ENCODE assay signal across 9 cellular contexts in genomic region chr17:79024901-79025737, GRCh38. TPM values are rescaled to one million over a fixed set of nuclear protein-coding genes. Genes with fewer than 3 reads are reported as not detected.
DNase-seq lines count a peak whose midpoint lies in the region; FAIRE-seq and TF ChIP-seq lines count a peak whose summit lies in the region.
"Had no signal": no experiment of that assay in that cellular context is flagged by ENCODE, and none has a peak within 500 bp of the region (broad histone marks: within the 10 kb centered on the region; RNA-seq: fewer than 3 reads in every experiment).

No MANE protein-coding gene starts in this region.

- H3K27me3 Mint-ChIP-seq in nephron progenitor cell (ENCODE audit: low read depth, poor library complexity), result peaks cover 100% of the 10 kb centered on the region

- no peak for FAIRE-seq in D721Med (lab: Jason Lieb, UNC)

- H3K36me3 Mint-ChIP-seq in nephron progenitor cell (ENCODE audit: low read depth), result no peaks in the 10 kb centered on the region

- intact Hi-C loops in esophagus squamous epithelium (cut with DNase I), result no loop called here

- TF ChIP-seq CTCF in BE2C (IDR thresholded peaks at IDR 0.05; ENCODE audit: low read depth, low read length), result no peak
- no peak for TF ChIP-seq CTCF in esophagus squamous epithelium (IDR thresholded peaks at IDR 0.05)
- TF ChIP-seq CTCF in nephron progenitor cell (IDR thresholded peaks at IDR 0.05), result no peak
- TF ChIP-seq CTCF in D721Med (IDR thresholded peaks at IDR 0.05; ENCODE audit: insufficient read depth, missing control alignments), result no peak

- DNase-seq in BE2C, result no peak
- DNase-seq in M059J (ENCODE audit: low read depth), result peak; percentile 24
- no peak for DNase-seq in esophagus squamous epithelium (lab: John Stamatoyannopoulos, UW)
- DNase-seq in nephron progenitor cell, result no peak
- no peak for DNase-seq in caudate nucleus (lab: John Stamatoyannopoulos, UW)
- no peak for DNase-seq in D721Med (ENCODE audit: insufficient read length, low spot score)
- DNase-seq in NOMO-1 treated with dmso at 0.1 percent for 144 hours (lab: John Stamatoyannopoulos, UW; ENCODE audit: unreplicated experiment), result no peak
- DNase-seq in C1 segment of cervical spinal cord (lab: John Stamatoyannopoulos, UW), result no peak

- peaks cover 36% of the 10 kb centered on the region for H3K4me1 Mint-ChIP-seq in nephron progenitor cell

- peaks cover 18% of the 10 kb centered on the region for H3K27me3 ChIP-seq in BE2C
- H3K27me3 ChIP-seq in esophagus squamous epithelium, result peaks cover 0 to 80% (median 0%) of the 10 kb centered on the region in 4 donors

- WGBS in esophagus squamous epithelium, 2 donors, result 50 to 69% methylated on average over 2 to 10 of the region's 31 CpGs

- TF ChIP-seq POLR2A in esophagus squamous epithelium (IDR thresholded peaks at IDR 0.05), result no peak

- H3K4me1 ChIP-seq in BE2C, result peaks cover 20% of the 10 kb centered on the region
- peaks cover 35 to 93% (median 57%) of the 10 kb centered on the region in 3 donors for H3K4me1 ChIP-seq in esophagus squamous epithelium

- no peaks in the 10 kb centered on the region for H3K9me3 ChIP-seq in BE2C
- no peaks in the 10 kb centered on the region for H3K9me3 ChIP-seq in esophagus squamous epithelium
- H3K9me3 ChIP-seq: left lung had no signal

- H3K36me3 ChIP-seq in BE2C (no peaks in the 10 kb centered on the region), esophagus squamous epithelium (no peaks in the 10 kb centered on the region)
- H3K36me3 ChIP-seq: left lung had no signal

- H3K27ac Mint-ChIP-seq in nephron progenitor cell, result no peak overlapping the region

- H3K9me3 Mint-ChIP-seq in nephron progenitor cell, result no peaks in the 10 kb centered on the region

- H3K4me3 ChIP-seq in BE2C (ENCODE audit: low read depth, low read length), result peak overlapping the region; percentile 63
- H3K4me3 ChIP-seq in esophagus squamous epithelium, result peak overlapping the region; percentile 34 to 71 (median 54)

- H3K4me3 Mint-ChIP-seq in nephron progenitor cell, result peak overlapping the region; percentile 73

- H3K27ac ChIP-seq in esophagus squamous epithelium (peak overlapping the region; percentile 52 to 80 (median 74)), caudate nucleus (ENCODE audit: low read depth, low read length) (no peak overlapping the region)

RNA-seq across cellular contexts. Expression of gene C1QTNF1, which starts 1.1 kb away (rescaled TPM):
- polyA plus RNA-seq in BE2C (2012; ENCODE audit: insufficient read depth, insufficient read length, low read depth), result 11.1 TPM
- 4.5 and 7.0 TPM in 2 replicates for total RNA-seq in M059J (2014; rRNA removed; shearing (Covaris generic))
- 10 to 100 TPM in 2 of 4 donors, 1 to 10 TPM in 2; 2.7 to 20.4 (median 6.8) TPM for total RNA-seq in esophagus squamous epithelium

RNA-seq across cellular contexts. Expression of gene CANT1, which starts 15.6 kb away (rescaled TPM):
- 99.6 TPM for polyA plus RNA-seq in BE2C (2012; ENCODE audit: insufficient read depth, insufficient read length, low read depth)
- 70.5 and 85.3 TPM in 2 replicates for total RNA-seq in M059J (2014; rRNA removed; shearing (Covaris generic))
- total RNA-seq in esophagus squamous epithelium, result 10 to 100 TPM; 36.2 to 58.8 (median 38.3) TPM

RNA-seq across cellular contexts. Expression of gene LGALS3BP, which starts 45.4 kb away (rescaled TPM):
- polyA plus RNA-seq in BE2C (2012; ENCODE audit: insufficient read depth, insufficient read length, low read depth), result 544 TPM
- total RNA-seq in M059J (2014; rRNA removed; shearing (Covaris generic)), result 787 and 1,162 TPM in 2 replicates
- total RNA-seq in esophagus squamous epithelium, result 100 to 1,000 TPM; 172 to 414 (median 262) TPM

RNA-seq across cellular contexts. Expression of gene ENGASE, which starts 49.5 kb away (rescaled TPM):
- polyA plus RNA-seq in BE2C (2012; ENCODE audit: insufficient read depth, insufficient read length, low read depth), result 68.4 TPM
- total RNA-seq in M059J (2014; rRNA removed; shearing (Covaris generic)), result 1.4 and 5.0 TPM in 2 replicates
- total RNA-seq in esophagus squamous epithelium, result 10 to 100 TPM in 2 of 4 donors, 1 to 10 TPM in 2; 6.0 to 32.2 (median 9.5) TPM
